Comparison of ENCODE assay signal across 20 cellular contexts in the genomic region with DNA sequence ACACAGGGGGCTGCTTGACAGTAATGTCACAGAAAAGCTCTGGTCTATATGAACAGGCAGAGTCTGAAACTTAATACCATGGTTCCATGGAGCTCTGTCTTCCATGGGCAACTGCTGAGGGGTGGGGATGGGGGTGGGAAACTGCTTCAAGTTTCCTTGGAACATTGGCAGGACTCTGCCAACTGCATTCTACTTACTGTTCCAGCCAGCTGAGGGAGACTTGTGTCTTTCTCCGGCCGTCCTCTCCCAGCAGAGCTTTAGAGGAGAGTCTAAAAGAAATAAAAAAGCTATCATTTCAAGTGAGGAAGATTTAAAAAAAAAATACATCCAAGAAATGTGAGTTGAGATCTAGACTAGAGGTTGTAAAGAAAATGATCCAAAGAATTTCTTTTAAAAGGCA.
"Had no signal": no experiment of that assay in that cellular context is flagged by ENCODE, and none has a peak within 500 bp of the region (broad histone marks: within the 10 kb centered on the region; RNA-seq: fewer than 3 reads in every experiment).

No MANE protein-coding gene starts in this region.

- H3K27me3 ChIP-seq: neutrophil, pancreas, right lobe of liver, upper lobe of right lung had no signal

- H3K36me3 ChIP-seq: lower lobe of right lung, neutrophil, pancreas, right lobe of liver, upper lobe of right lung had no signal

- H3K4me1 ChIP-seq: lower lobe of right lung, pancreas, right lobe of liver, upper lobe of right lung had no signal

- H3K36me3 Mint-ChIP-seq: activated naive CD8-positive, alpha-beta T cell treated with anti-CD3 and anti-CD28 coated beads for 36 hours; naive thymus-derived CD8-positive, alpha-beta T cell had no signal

- H3K4me3 ChIP-seq: lower lobe of right lung, pancreas, right lobe of liver, upper lobe of right lung had no signal

- H3K4me1 Mint-ChIP-seq: activated B cell treated with CpG ODN at 0.5 μM for 24 hours; activated CD4-positive, alpha-beta T cell treated with anti-CD3 and anti-CD28 coated beads for 36 hours; activated naive CD8-positive, alpha-beta T cell treated with anti-CD3 and anti-CD28 coated beads for 36 hours; naive thymus-derived CD8-positive, alpha-beta T cell; T-helper 17 cell had no signal

- H3K27me3 Mint-ChIP-seq: activated B cell treated with CpG ODN at 0.5 μM for 24 hours; activated CD4-positive, alpha-beta T cell treated with anti-CD3 and anti-CD28 coated beads for 36 hours; activated naive CD8-positive, alpha-beta T cell treated with anti-CD3 and anti-CD28 coated beads for 36 hours; activated T-cell treated with anti-CD3 and anti-CD28 coated beads, Interleukin-2, amount 50 U/mL, for 24 hours; naive thymus-derived CD8-positive, alpha-beta T cell; T-helper 17 cell had no signal

- H3K4me3 Mint-ChIP-seq: activated B cell treated with CpG ODN at 0.5 μM for 24 hours; activated CD4-positive, alpha-beta T cell treated with anti-CD3 and anti-CD28 coated beads for 36 hours; activated naive CD8-positive, alpha-beta T cell treated with anti-CD3 and anti-CD28 coated beads for 36 hours; activated T-cell treated with anti-CD3 and anti-CD28 coated beads, Interleukin-2, amount 50 U/mL, for 24 hours; naive thymus-derived CD8-positive, alpha-beta T cell; T-helper 17 cell had no signal

- ATAC-seq: activated CD4-positive, alpha-beta T cell treated with anti-CD3 and anti-CD28 coated beads for 36 hours; left colon; lower lobe of right lung; naive thymus-derived CD8-positive, alpha-beta T cell; pancreas; right lobe of liver; T-helper 17 cell; upper lobe of right lung had no signal

- DNase-seq: activated B cell treated with CpG ODN at 0.5 μM for 24 hours; activated CD4-positive, alpha-beta T cell treated with anti-CD3 and anti-CD28 coated beads for 36 hours; activated CD4-positive, alpha-beta T cell treated with anti-CD3 and anti-CD28 coated beads, Interleukin-2, amount 50 U/mL, for 4 hours; activated CD8-positive, alpha-beta memory T cell treated with anti-CD3 and anti-CD28 coated beads for 24 hours; activated CD8-positive, alpha-beta memory T cell treated with anti-CD3 and anti-CD28 coated beads, Interleukin-2, amount 50 U/mL, for 4 hours; activated naive CD4-positive, alpha-beta T cell treated with Interleukin-2 at 50 U/mL for 16 hours; activated naive CD8-positive, alpha-beta T cell treated with anti-CD3 and anti-CD28 coated beads for 36 hours; activated T-cell treated with anti-CD3 and anti-CD28 coated beads, Interleukin-2, amount 50 U/mL, for 24 hours; foreskin fibroblast; left colon; lower lobe of right lung; naive thymus-derived CD8-positive, alpha-beta T cell; pancreas; right lobe of liver; stimulated activated CD4-positive, alpha-beta T cell treated with anti-CD3 and anti-CD28 coated beads, Interleukin-2, amount 100 ng/mL, for 48 hours; stimulated activated naive CD4-positive, alpha-beta T cell; SW 1271; T-helper 17 cell; upper lobe of right lung had no signal

- H3K9me3 ChIP-seq: lower lobe of right lung, neutrophil, pancreas, right lobe of liver, upper lobe of right lung had no signal

- H3K27ac Mint-ChIP-seq: activated B cell treated with CpG ODN at 0.5 μM for 24 hours; activated CD4-positive, alpha-beta T cell treated with anti-CD3 and anti-CD28 coated beads for 36 hours; activated naive CD8-positive, alpha-beta T cell treated with anti-CD3 and anti-CD28 coated beads for 36 hours; activated T-cell treated with anti-CD3 and anti-CD28 coated beads, Interleukin-2, amount 50 U/mL, for 24 hours; naive thymus-derived CD8-positive, alpha-beta T cell; T-helper 17 cell had no signal

- H3K27ac ChIP-seq: lower lobe of right lung, neutrophil, pancreas, right lobe of liver, upper lobe of right lung had no signal
